Comparison of ENCODE assay signal across 1 cellular context in genomic region chr11:98549571-98549970, GRCh38.
A peak's percentile ranks its signal among the peaks of the same experiment; 100 is the strongest.
TF ChIP-seq lines count a peak whose summit lies in the region.

No MANE protein-coding gene starts in this region.

TF ChIP-seq in K562, 482 proteins besides CTCF, POLR2A, EP300 and RAD21 (continued from another document):
- TF ChIP-seq MEIS2 (IDR thresholded peaks at IDR 0.05; ENCODE audit: partially characterized antibody) (peak; percentile 18), ILF3 (IDR thresholded peaks at IDR 0.05; ENCODE audit: borderline replicate concordance) (no peak), E2F4 (CRISPR knock-in tag; IDR thresholded peaks at IDR 0.05; ENCODE audit: low read depth) (no peak), PKNOX1 (IDR thresholded peaks at IDR 0.05) (no peak), TEAD4 (IDR thresholded peaks at IDR 0.05; ENCODE audit: low read length) (peak; percentile 15; the same call in 1 of the 2 replicates), TEAD4 (CRISPR knock-in tag; IDR thresholded peaks at IDR 0.05; ENCODE audit: borderline replicate concordance) (no peak), SOX6 (IDR thresholded peaks at IDR 0.05) (peak; percentile 30; the same call in 1 of the 2 replicates), TCF7 (IDR thresholded peaks at IDR 0.05; ENCODE audit: borderline replicate concordance) (no peak), CEBPB (tag; IDR thresholded peaks at IDR 0.05) (no peak), NFRKB (IDR thresholded peaks at IDR 0.05; ENCODE audit: low read depth) (no peak), FOXJ3 (CRISPR knock-in tag; IDR thresholded peaks at IDR 0.05) (no peak), SMARCB1 (IDR thresholded peaks at IDR 0.05; ENCODE audit: insufficient read length, low read depth) (no peak), LARP7 (IDR thresholded peaks at IDR 0.05) (no peak), ELK3 (CRISPR knock-in tag; IDR thresholded peaks at IDR 0.05) (no peak), ARNT (IDR thresholded peaks at IDR 0.05) (peak in 1 of 2 experiments; percentile 91; a peak in 2 of 4 replicates), SRSF9 (IDR thresholded peaks at IDR 0.05; ENCODE audit: borderline replicate concordance, low read depth, low read length) (no peak), E2F6 (IDR thresholded peaks at IDR 0.05; ENCODE audit: borderline replicate concordance in 1 of 2, extremely low read depth in 1 of 2, insufficient read depth in 1 of 2, insufficient read length in 1 of 2, low read depth in 1 of 2, low read length in 1 of 2, poor library complexity in 1 of 2, severe bottlenecking in 1 of 2) (no peak), SPI1 (IDR thresholded peaks at IDR 0.05; ENCODE audit: borderline replicate concordance, low read depth, low read length) (0 out of 2 replicates have a peak, but pooled peaks have one; percentile 8), RAD51 (IDR thresholded peaks at IDR 0.05; ENCODE audit: borderline replicate concordance, low read depth) (no peak), MBD2 (IDR thresholded peaks at IDR 0.05; ENCODE audit: borderline replicate concordance, low read depth) (no peak), MYC (IDR thresholded peaks at IDR 0.05; ENCODE audit: low read depth, low read length) (no peak), MYC (CRISPR knock-in tag; IDR thresholded peaks at IDR 0.05; ENCODE audit: borderline replicate concordance, low read depth) (no peak), HDAC1 (IDR thresholded peaks at IDR 0.05) (peak in 1 of 2 experiments; percentile 36; a peak in 1 of 4 replicates), XRCC5 (IDR thresholded peaks at IDR 0.05; ENCODE audit: low read depth, low read length) (no peak), ARID1B (IDR thresholded peaks at IDR 0.05) (peak; percentile 56; the same call in 1 of the 2 replicates), ZNF174 (CRISPR knock-in tag; IDR thresholded peaks at IDR 0.05) (no peak), GATAD2B (IDR thresholded peaks at IDR 0.05; ENCODE audit: borderline replicate concordance) (no peak), NBN (IDR thresholded peaks at IDR 0.05; ENCODE audit: low read depth) (no peak), RBM39 (optimal IDR thresholded peaks at IDR 0.05; ENCODE audit: low read depth, low read length) (no peak), ZNF140 (CRISPR knock-in tag; IDR thresholded peaks at IDR 0.05) (no peak), ZNF398 (CRISPR knock-in tag; IDR thresholded peaks at IDR 0.05) (no peak), FOXP4 (CRISPR knock-in tag; IDR thresholded peaks at IDR 0.05; ENCODE audit: borderline replicate concordance) (no peak), KHSRP (IDR thresholded peaks at IDR 0.05) (no peak), CSDE1 (IDR thresholded peaks at IDR 0.05) (no peak), FOXK1 (CRISPR knock-in tag; IDR thresholded peaks at IDR 0.05; ENCODE audit: borderline replicate concordance) (no peak)
